1 cellular context compared by ENCODE assay signal in the genomic region with DNA sequence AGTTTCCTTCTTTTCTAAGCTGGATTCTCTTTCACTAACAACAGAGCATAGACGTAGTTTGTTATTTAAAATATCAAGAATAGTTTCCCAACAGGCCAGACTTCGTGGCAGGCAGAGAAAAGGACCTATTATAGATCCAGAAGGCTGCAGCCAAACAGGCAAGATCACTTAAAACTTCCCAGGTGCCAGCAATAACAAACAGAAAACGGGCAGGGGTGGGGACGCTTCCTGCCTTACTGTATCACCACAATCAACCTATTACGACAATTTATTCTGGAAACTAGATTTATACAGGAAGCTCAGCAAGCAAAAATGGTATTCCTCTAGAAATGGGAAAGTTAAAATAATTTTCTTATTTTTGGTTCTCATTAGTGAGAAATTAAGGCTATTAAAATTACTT.
TF ChIP-seq lines count a peak whose summit lies in the region.

No MANE protein-coding gene starts in this region.

TF ChIP-seq in HepG2, 621 proteins besides CTCF, POLR2A, EP300 and RAD21:
- TF ChIP-seq TCF12 (IDR thresholded peaks at IDR 0.05) (no peak), TCF12 (CRISPR knock-in tag; IDR thresholded peaks at IDR 0.05) (no peak), TCF7L2 (IDR thresholded peaks at IDR 0.05; ENCODE audit: low read depth, low read length) (no peak), THYN1 (CRISPR knock-in tag; IDR thresholded peaks at IDR 0.05; ENCODE audit: borderline replicate concordance, low read depth) (no peak), EEA1 (CRISPR knock-in tag; IDR thresholded peaks at IDR 0.05; ENCODE audit: borderline replicate concordance) (no peak), SP140L (CRISPR knock-in tag; IDR thresholded peaks at IDR 0.05; ENCODE audit: borderline replicate concordance) (no peak), ZNF367 (CRISPR knock-in tag; IDR thresholded peaks at IDR 0.05; ENCODE audit: borderline replicate concordance) (no peak), FOXA1 (IDR thresholded peaks at IDR 0.05) (no peak), FOXA1 (CRISPR knock-in tag; IDR thresholded peaks at IDR 0.05) (no peak), ZNF326 (CRISPR knock-in tag; IDR thresholded peaks at IDR 0.05; ENCODE audit: borderline replicate concordance) (no peak), HES4 (CRISPR knock-in tag; IDR thresholded peaks at IDR 0.05; ENCODE audit: borderline replicate concordance) (no peak), ZNF496 (CRISPR knock-in tag; IDR thresholded peaks at IDR 0.05; ENCODE audit: insufficient replicate concordance) (no peak), RELA (CRISPR knock-in tag; IDR thresholded peaks at IDR 0.05) (no peak), ZFP1 (CRISPR knock-in tag; IDR thresholded peaks at IDR 0.05) (no peak), ZNF225 (CRISPR knock-in tag; IDR thresholded peaks at IDR 0.05) (no peak), ZNF790 (CRISPR knock-in tag; IDR thresholded peaks at IDR 0.05; ENCODE audit: borderline replicate concordance) (no peak), ZNF563 (CRISPR knock-in tag; IDR thresholded peaks at IDR 0.05) (no peak)
